ENCODE assay signal across 19 cellular contexts in genomic region chr17:5513610-5514009, GRCh38. TPM values are rescaled to one million over a fixed set of nuclear protein-coding genes. Genes with fewer than 3 reads are reported as not detected.
A peak's percentile ranks its signal among the peaks of the same experiment; 100 is the strongest.
DNase-seq lines count a peak whose midpoint lies in the region; ATAC-seq, FAIRE-seq and TF ChIP-seq lines count a peak whose summit lies in the region.
"Had no signal": no experiment of that assay in that cellular context is flagged by ENCODE, and none has a peak within 500 bp of the region (broad histone marks: within the 10 kb centered on the region; RNA-seq: fewer than 3 reads in every experiment).

No MANE protein-coding gene starts in this region.

- no peaks in the 10 kb centered on the region for H3K27me3 ChIP-seq in naive thymus-derived CD4-positive, alpha-beta T cell (ENCODE audit: control insufficient read depth in 2 of 2, insufficient read depth in 2 of 2, low read length in 2 of 2)
- H3K27me3 ChIP-seq: SJCRH30 had no signal

- H3K9me3 Mint-ChIP-seq in activated CD8-positive, alpha-beta T cell treated with anti-CD3 and anti-CD28 coated beads for 36 hours, result peaks cover 2% of the 10 kb centered on the region
- peaks cover 0 to 7% (median 0%) of the 10 kb centered on the region in 11 donors for H3K9me3 Mint-ChIP-seq in naive thymus-derived CD4-positive, alpha-beta T cell
- H3K9me3 Mint-ChIP-seq: neural crest cell had no signal

- peak; percentile 45 for DNase-seq in SIG-M5 treated with dmso at 0.1 percent for 504 hours (lab: John Stamatoyannopoulos, UW; ENCODE audit: unreplicated experiment)
- DNase-seq in SIG-M5 (lab: John Stamatoyannopoulos, UW), result no peak
- peak; percentile 78 for DNase-seq in Jurkat, Clone E6-1 (ENCODE audit: low read depth, low spot score)
- peak; percentile 32 for DNase-seq in activated CD8-positive, alpha-beta T cell treated with anti-CD3 and anti-CD28 coated beads for 36 hours
- peak in 7 of 9 donors; percentile 27 to 62 (median 57) for DNase-seq in naive thymus-derived CD4-positive, alpha-beta T cell
- DNase-seq in Right ventricle myocardium inferior (ENCODE audit: missing footprints), result no peak
- no peak for DNase-seq in D721Med (ENCODE audit: insufficient read length, low spot score)
- DNase-seq: 8988T; activated CD4-positive, CD25-positive, alpha-beta regulatory T cell treated with anti-CD3 and anti-CD28 coated beads, Interleukin-2, amount 50 U/mL, for 72 hours; aorta; kidney; mammary epithelial cell; NCI-H2029 treated with DMSO at 0.1 percent for 48 hours; SJCRH30; stimulated activated CD4-positive, alpha-beta T cell treated with anti-CD3 and anti-CD28 coated beads, Interleukin-12 subunit alpha, Interleukin-12 subunit beta, amount 100 ng/mL, for 4 hours; trophoblast cell had no signal

- H3K27ac ChIP-seq in naive thymus-derived CD4-positive, alpha-beta T cell (ENCODE audit: low read depth, low read length), result peak overlapping the region; percentile 36
- H3K27ac ChIP-seq: SJCRH30 had no signal

- TF ChIP-seq CTCF in activated CD8-positive, alpha-beta T cell treated with anti-CD3 and anti-CD28 coated beads for 36 hours (IDR thresholded peaks at IDR 0.05), result no peak
- no peak for TF ChIP-seq CTCF in D721Med (IDR thresholded peaks at IDR 0.05; ENCODE audit: insufficient read depth, missing control alignments)

- peaks cover 25% of the 10 kb centered on the region for H3K36me3 Mint-ChIP-seq in activated CD8-positive, alpha-beta T cell treated with anti-CD3 and anti-CD28 coated beads for 36 hours (ENCODE audit: low read depth)
- H3K36me3 Mint-ChIP-seq in naive thymus-derived CD4-positive, alpha-beta T cell, result peaks cover 32 to 72% (median 63%) of the 10 kb centered on the region in 5 donors

- H3K27me3 Mint-ChIP-seq in activated CD8-positive, alpha-beta T cell treated with anti-CD3 and anti-CD28 coated beads for 36 hours, result no peaks in the 10 kb centered on the region
- H3K27me3 Mint-ChIP-seq in naive thymus-derived CD4-positive, alpha-beta T cell, result no peaks in the 10 kb centered on the region
- H3K27me3 Mint-ChIP-seq: stimulated activated memory B cell treated with anti-CD40 and anti-IgM and Interleukin-4, amounts not matched to agents 10 μg/mL and 1 μg/mL and 100 μg/mL, for 72 hours had no signal

- ATAC-seq in activated CD8-positive, alpha-beta T cell treated with anti-CD3 and anti-CD28 coated beads for 36 hours, result peak; percentile 90
- ATAC-seq in naive thymus-derived CD4-positive, alpha-beta T cell, result peak; percentile 78
- ATAC-seq in Right ventricle myocardium inferior (no peak), HG03159 (IDR thresholded peaks at IDR 0.05; ENCODE audit: unreplicated experiment) (no peak)
- ATAC-seq: stimulated activated memory B cell treated with anti-CD40 and anti-IgM and Interleukin-4, amounts not matched to agents 10 μg/mL and 1 μg/mL and 100 μg/mL, for 72 hours had no signal

- H3K4me1 ChIP-seq in naive thymus-derived CD4-positive, alpha-beta T cell (ENCODE audit: control insufficient read depth in 2 of 2, insufficient read depth in 2 of 2, low read length in 2 of 2), result peaks cover 21 to 23% of the 10 kb centered on the region in 2 donors

- no peak overlapping the region for H3K4me3 Mint-ChIP-seq in activated CD8-positive, alpha-beta T cell treated with anti-CD3 and anti-CD28 coated beads for 36 hours
- peak overlapping the region; percentile 4 to 73 (median 57) for H3K4me3 Mint-ChIP-seq in naive thymus-derived CD4-positive, alpha-beta T cell
- H3K4me3 Mint-ChIP-seq: neural crest cell; stimulated activated memory B cell treated with anti-CD40 and anti-IgM and Interleukin-4, amounts not matched to agents 10 μg/mL and 1 μg/mL and 100 μg/mL, for 72 hours had no signal

- H3K36me3 ChIP-seq in naive thymus-derived CD4-positive, alpha-beta T cell (ENCODE audit: control insufficient read depth in 2 of 3, insufficient read depth in 3 of 3, low read length in 3 of 3), result peaks cover 6 to 57% (median 13%) of the 10 kb centered on the region in 3 experiments
- H3K36me3 ChIP-seq: SJCRH30 had no signal

- H3K4me3 ChIP-seq in Jurkat, Clone E6-1 (ENCODE audit: low read length), result no peak overlapping the region
- no peak overlapping the region for H3K4me3 ChIP-seq in naive thymus-derived CD4-positive, alpha-beta T cell (ENCODE audit: low read length)
- H3K4me3 ChIP-seq: SJCRH30 had no signal

- POLR2A ChIA-PET in activated CD8-positive, alpha-beta T cell treated with anti-CD3 and anti-CD28 coated beads for 36 hours (lab: Charles Lee), result no interaction called here
- POLR2A ChIA-PET in naive thymus-derived CD4-positive, alpha-beta T cell (lab: Charles Lee), result interaction anchor here (1.3 kb wide), 1 partner anchor 70 kb away, joined by 3 read pairs; no protein-coding TSS in a partner anchor

- H3K27ac Mint-ChIP-seq in activated CD8-positive, alpha-beta T cell treated with anti-CD3 and anti-CD28 coated beads for 36 hours, result peak overlapping the region; percentile 60
- H3K27ac Mint-ChIP-seq in naive thymus-derived CD4-positive, alpha-beta T cell, result peak overlapping the region; percentile 14 to 89 (median 78)
- H3K27ac Mint-ChIP-seq: stimulated activated memory B cell treated with anti-CD40 and anti-IgM and Interleukin-4, amounts not matched to agents 10 μg/mL and 1 μg/mL and 100 μg/mL, for 72 hours had no signal

- H3K9me3 ChIP-seq in naive thymus-derived CD4-positive, alpha-beta T cell (ENCODE audit: control insufficient read depth in 2 of 3, low read length in 3 of 3), result no peaks in the 10 kb centered on the region
- H3K9me3 ChIP-seq: SJCRH30 had no signal

- CTCF ChIA-PET in activated CD8-positive, alpha-beta T cell treated with anti-CD3 and anti-CD28 coated beads for 36 hours (lab: Charles Lee), result no interaction called here
- CTCF ChIA-PET in naive thymus-derived CD4-positive, alpha-beta T cell (lab: Charles Lee), result no interaction called here

- intact Hi-C loops in activated CD8-positive, alpha-beta T cell treated with anti-CD3 and anti-CD28 coated beads for 36 hours (cut with micrococcal nuclease), result no loop called here
- intact Hi-C loops in naive thymus-derived CD4-positive, alpha-beta T cell (cut with micrococcal nuclease), result loop anchor here in 1 of 2 donors (1.0 kb wide), 2 partner anchors 12 to 27 kb away; partner anchors contain the start of genes DERL2 and MIS12
- intact Hi-C loops in Right ventricle myocardium inferior (cut with DNase I), result no loop called here

- peaks cover 23% of the 10 kb centered on the region for H3K4me1 Mint-ChIP-seq in activated CD8-positive, alpha-beta T cell treated with anti-CD3 and anti-CD28 coated beads for 36 hours (ENCODE audit: low read depth)
- H3K4me1 Mint-ChIP-seq in naive thymus-derived CD4-positive, alpha-beta T cell, result peaks cover 27 to 47% (median 36%) of the 10 kb centered on the region in 7 donors

- FAIRE-seq in D721Med (lab: Jason Lieb, UNC), result no peak
- FAIRE-seq: kidney had no signal

RNA-seq across cellular contexts. Expression of gene MIS12, which starts 27.2 kb away (rescaled TPM):
- polyA plus RNA-seq in Jurkat, Clone E6-1 (2012; ENCODE audit: insufficient read depth, insufficient read length), result 28.9 TPM
- 10 to 100 TPM; 30.3 to 35.0 TPM for total RNA-seq in activated CD8-positive, alpha-beta T cell treated with anti-CD3 and anti-CD28 coated beads for 36 hours
- 10 to 100 TPM; 16.3 to 53.6 (median 38.4) TPM for total RNA-seq in naive thymus-derived CD4-positive, alpha-beta T cell
- 10 to 100 TPM; 19.8 to 20.6 TPM for polyA plus RNA-seq in naive thymus-derived CD4-positive, alpha-beta T cell
- 11.4 TPM for total RNA-seq in Right ventricle myocardium inferior

RNA-seq across cellular contexts. Expression of gene DERL2, which starts 27.6 kb away (rescaled TPM):
- 71.4 TPM for polyA plus RNA-seq in Jurkat, Clone E6-1 (2012; ENCODE audit: insufficient read depth, insufficient read length)
- total RNA-seq in activated CD8-positive, alpha-beta T cell treated with anti-CD3 and anti-CD28 coated beads for 36 hours, result 10 to 100 TPM; 43.4 to 45.8 TPM
- total RNA-seq in naive thymus-derived CD4-positive, alpha-beta T cell, result 10 to 100 TPM; 63.4 to 84.4 (median 80.4) TPM
- polyA plus RNA-seq in naive thymus-derived CD4-positive, alpha-beta T cell, result 10 to 100 TPM; 50.2 to 59.1 TPM
- total RNA-seq in Right ventricle myocardium inferior, result 27.7 TPM

RNA-seq across cellular contexts. Expression of gene DHX33, which starts 44.8 kb away (rescaled TPM):
- polyA plus RNA-seq in Jurkat, Clone E6-1 (2012; ENCODE audit: insufficient read depth, insufficient read length), result 22.0 TPM
- 10 to 100 TPM; 30.9 to 32.5 TPM for total RNA-seq in activated CD8-positive, alpha-beta T cell treated with anti-CD3 and anti-CD28 coated beads for 36 hours
- total RNA-seq in naive thymus-derived CD4-positive, alpha-beta T cell, result 10 to 100 TPM in 3 of 5 experiments, 1 to 10 TPM in 2; 7.1 to 19.1 (median 11.3) TPM
- under 1 TPM; 0.95 to 0.99 TPM for polyA plus RNA-seq in naive thymus-derived CD4-positive, alpha-beta T cell
- total RNA-seq in Right ventricle myocardium inferior, result 4.7 TPM

Comparison
In these comparisons a context has a peak if more than half of its experiments do, and no peak if none do; other contexts are left out.
1. DNase-seq: peak in SIG-M5 treated with dmso at 0.1 percent for 504 hours (single experiment), Jurkat, Clone E6-1 (single experiment), activated CD8-positive, alpha-beta T cell treated with anti-CD3 and anti-CD28 coated beads for 36 hours (single experiment) and naive thymus-derived CD4-positive, alpha-beta T cell (7 of 9); none in SIG-M5 (single experiment), Right ventricle myocardium inferior (single experiment) and D721Med (single experiment).
2. ATAC-seq: peak in activated CD8-positive, alpha-beta T cell treated with anti-CD3 and anti-CD28 coated beads for 36 hours (single experiment) and naive thymus-derived CD4-positive, alpha-beta T cell (single experiment); none in Right ventricle myocardium inferior (single experiment) and HG03159 (single experiment).